In the genomic region with DNA sequence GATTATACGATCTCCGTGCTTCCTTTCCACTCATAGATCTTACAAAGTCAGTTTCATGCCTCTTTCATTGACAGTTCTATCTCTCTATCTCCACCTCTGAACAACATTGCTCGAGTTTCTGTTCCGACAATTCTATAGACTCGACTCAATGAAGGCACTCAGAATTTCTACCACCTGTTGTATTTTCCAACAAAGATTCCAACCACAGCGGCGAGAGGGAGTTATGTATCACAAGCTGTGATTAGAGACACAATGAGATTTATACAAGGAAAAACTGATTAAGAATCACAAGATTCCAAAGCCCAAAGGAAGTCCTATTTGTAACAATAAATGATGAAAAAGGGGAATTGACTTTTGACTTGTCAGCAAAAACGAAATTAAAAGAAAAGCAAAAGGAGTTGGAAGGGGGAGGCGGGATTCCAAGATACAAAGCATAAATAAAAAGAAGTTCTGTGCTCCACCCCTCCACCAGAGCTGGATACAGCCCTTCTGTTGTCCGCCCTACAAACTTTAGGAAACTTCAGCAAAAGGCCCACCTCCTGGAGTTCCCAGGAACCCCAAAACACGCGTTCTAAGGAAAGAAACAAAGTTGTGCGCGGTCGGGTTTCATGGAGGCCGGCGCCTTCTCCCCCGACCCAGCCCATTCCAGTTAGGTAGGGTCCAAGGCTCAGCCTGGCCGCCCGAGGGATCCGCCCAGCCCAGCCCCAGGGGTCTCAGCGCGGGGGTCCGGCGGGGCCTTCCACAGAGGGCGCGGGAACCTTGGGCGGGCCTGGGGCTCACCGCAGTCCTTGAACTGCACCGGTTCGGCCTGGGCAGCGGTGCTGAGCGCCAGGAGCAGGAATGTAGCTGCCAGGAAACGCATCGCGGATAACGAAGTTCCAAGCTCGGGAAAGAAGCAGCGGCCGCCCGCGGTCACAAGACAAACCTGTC, we compare ENCODE assay signal across 8 cellular contexts. TPM values are rescaled to one million over a fixed set of nuclear protein-coding genes. Genes with fewer than 3 reads are reported as not detected.
DNase-seq lines count a peak whose midpoint lies in the region; ATAC-seq, FAIRE-seq and TF ChIP-seq lines count a peak whose summit lies in the region.

A gene (minus strand): TSS at position 893 of the 930 bp plus-strand sequence. CDS start 31 bp downstream, at position 862.

- peaks cover 1% of the 10 kb centered on the region for H3K36me3 Mint-ChIP-seq in IgD-negative memory B cell

- no peak for TF ChIP-seq POLR2A in K562 (conservative IDR thresholded peaks at IDR 0.05)

- H3K27me3 ChIP-seq in BLaER1 (peaks cover 7% of the 10 kb centered on the region; the same call in 1 of the 2 replicates), K562 (ENCODE audit: control insufficient read depth in 2 of 2, insufficient read depth in 2 of 2, low read length in 2 of 2) (no peaks in the 10 kb centered on the region), stomach smooth muscle (ENCODE audit: control insufficient read depth in 1 of 2, insufficient read depth in 2 of 2, low read length in 2 of 2) (no peaks in the 10 kb centered on the region)

- no peak for TF ChIP-seq EP300 in K562 (IDR thresholded peaks at IDR 0.05; ENCODE audit: low read length)

- H3K4me1 ChIP-seq in BLaER1 (peaks cover 43% of the 10 kb centered on the region), K562 (replicated peaks in 1 of 2; ENCODE audit: control insufficient read depth in 2 of 2, insufficient read depth in 2 of 2, low read length in 2 of 2) (peaks cover 10 to 14% of the 10 kb centered on the region in 2 experiments; a peak in 4 of 5 replicates), stomach smooth muscle (ENCODE audit: control insufficient read depth, insufficient read depth, low read length) (peaks cover 10% of the 10 kb centered on the region)

- H3K36me3 ChIP-seq in BLaER1 (peaks cover 34% of the 10 kb centered on the region), K562 (ENCODE audit: control insufficient read depth, insufficient read depth, low read length) (peaks cover 8% of the 10 kb centered on the region; the same call in 1 of the 3 replicates), stomach smooth muscle (ENCODE audit: control insufficient read depth in 2 of 2, insufficient read depth in 2 of 2, low read length in 2 of 2) (peaks cover 0 to 8% of the 10 kb centered on the region in 2 donors)

- in situ Hi-C loops in K562 (cut with MboI): no loop called here

- TF ChIP-seq RAD21 in K562 (CRISPR knock-in tag; conservative IDR thresholded peaks at IDR 0.05 in 1 of 2, IDR thresholded peaks at IDR 0.05 in 1 of 2): no peak

- H4K20me1 ChIP-seq in BLaER1 (peaks cover 37% of the 10 kb centered on the region), K562 (replicated peaks; ENCODE audit: control insufficient read depth, insufficient read depth, low read length) (no peaks in the 10 kb centered on the region)

- H3K9me1 ChIP-seq in K562 (ENCODE audit: control insufficient read depth, insufficient read depth, low read length): no peaks in the 10 kb centered on the region

- no peaks in the 10 kb centered on the region for H3K9me3 Mint-ChIP-seq in IgD-negative memory B cell

- peak within 1 kb of the TSS; percentile 92 for H3K4me2 ChIP-seq in BLaER1
- peak within 1 kb of the TSS; percentile 89 for H3K4me2 ChIP-seq in K562 (ENCODE audit: insufficient read depth, low read length)

- H2AFZ ChIP-seq in K562 (ENCODE audit: low read depth, low read length): peak within 1 kb of the TSS; percentile 98

- H3K4me1 Mint-ChIP-seq in IgD-negative memory B cell: peaks cover 9 to 21% (median 13%) of the 10 kb centered on the region in 3 donors

- H3K9me3 ChIP-seq in BLaER1: no peaks in the 10 kb centered on the region
- no peaks in the 10 kb centered on the region for H3K9me3 ChIP-seq in K562 (replicated peaks; ENCODE audit: control insufficient read depth, insufficient read depth, low read depth, low read length)
- H3K9me3 ChIP-seq in stomach smooth muscle (ENCODE audit: control insufficient read depth in 2 of 2, low read length in 2 of 2): no peaks in the 10 kb centered on the region

- CTCF ChIA-PET in K562 (lab: Yijun Ruan, JAX; ENCODE audit: low intra/inter-chr PET ratio): interaction anchor here (0.6 to 1.2 kb wide), 2 partner anchors 130 to 175 kb away, joined by 3 read pairs; no protein-coding TSS in a partner anchor

- peak within 1 kb of the TSS in 2 of 3 donors; percentile 39 to 86 for H3K27ac Mint-ChIP-seq in IgD-negative memory B cell

- peak within 1 kb of the TSS in 1 of 4 donors; percentile 90 for H3K4me3 Mint-ChIP-seq in IgD-negative memory B cell

- H3K27ac ChIP-seq in BLaER1 (peak within 1 kb of the TSS; percentile 89), K562 (ENCODE audit: extremely low read depth, low read depth, low read length) (peak within 1 kb of the TSS; percentile 88), stomach smooth muscle (ENCODE audit: low read length) (peak within 1 kb of the TSS; percentile 85)

- ATAC-seq in GM19467 (IDR thresholded peaks at IDR 0.05; ENCODE audit: unreplicated experiment) (peak; percentile 7), K562 (peak; percentile 17)

- no peaks in the 10 kb centered on the region for H3K27me3 Mint-ChIP-seq in IgD-negative memory B cell

- TF ChIP-seq CTCF in K562 (IDR thresholded peaks at IDR 0.05 in 2 of 3, conservative IDR thresholded peaks at IDR 0.05 in 1 of 3; ENCODE audit: insufficient read depth in 2 of 3, low read depth in 1 of 3, low read length in 3 of 3): no peak

- H3K9ac ChIP-seq in BLaER1 (peak within 1 kb of the TSS; percentile 93), K562 (ENCODE audit: insufficient read depth in 1 of 2, low read depth in 2 of 2, low read length in 2 of 2) (peak within 1 kb of the TSS; percentile 85 to 97), stomach smooth muscle (ENCODE audit: low read length in 2 of 2) (peak within 1 kb of the TSS; percentile 97 to 98)

- peaks cover 8% of the 10 kb centered on the region for H3K79me2 ChIP-seq in K562 (ENCODE audit: control insufficient read depth, insufficient read depth, low read length)

- intact Hi-C loops in K562 (cut with micrococcal nuclease): loop anchor here (5.0 kb wide), 2 partner anchors 35 to 130 kb away; no protein-coding TSS in a partner anchor

- WGBS in K562 (ENCODE audit: insufficient coverage, low coverage, missing lambda C conversion rate): 3% methylated on average over 27 of the region's 42 CpGs

- peak within 1 kb of the TSS; percentile 89 for H3K4me3 ChIP-seq in BLaER1
- peak within 1 kb of the TSS; percentile 89 for H3K4me3 ChIP-seq in K562
- peak within 1 kb of the TSS; percentile 95 for H3K4me3 ChIP-seq in stomach smooth muscle (ENCODE audit: low read length in 2 of 2)

- DNase-seq in K562 (ENCODE audit: extremely low read depth in 1 of 4, low spot score in 3 of 4): peak in 1 of 4 experiments; percentile 13
- peak; percentile 18 for DNase-seq in kidney tubule cell (ENCODE audit: low spot score)
- no peak for DNase-seq in NCI-H2081 treated with DMSO at 0.1 percent for 48 hours (lab: John Stamatoyannopoulos, UW)
- DNase-seq in NCI-H1436 treated with DMSO at 0.1 percent for 48 hours (lab: John Stamatoyannopoulos, UW): no peak

- BruUV-seq in K562 (replicated peaks; lab: Mats Ljungman, UMichigan): TSS peak; percentile 68

- FAIRE-seq in K562 (lab: Jason Lieb, UNC): no peak

- POLR2A ChIA-PET in K562 (lab: Yijun Ruan, JAX): interaction anchor here (0.6 to 1.7 kb wide), 4 partner anchors 10 to 27 kb away, joined by 3 to 5 read pairs (median 4); no protein-coding TSS in a partner anchor

TF ChIP-seq in K562, 482 proteins besides CTCF, POLR2A, EP300 and RAD21 (continues in another document):
- TF ChIP-seq, protein P1, sequence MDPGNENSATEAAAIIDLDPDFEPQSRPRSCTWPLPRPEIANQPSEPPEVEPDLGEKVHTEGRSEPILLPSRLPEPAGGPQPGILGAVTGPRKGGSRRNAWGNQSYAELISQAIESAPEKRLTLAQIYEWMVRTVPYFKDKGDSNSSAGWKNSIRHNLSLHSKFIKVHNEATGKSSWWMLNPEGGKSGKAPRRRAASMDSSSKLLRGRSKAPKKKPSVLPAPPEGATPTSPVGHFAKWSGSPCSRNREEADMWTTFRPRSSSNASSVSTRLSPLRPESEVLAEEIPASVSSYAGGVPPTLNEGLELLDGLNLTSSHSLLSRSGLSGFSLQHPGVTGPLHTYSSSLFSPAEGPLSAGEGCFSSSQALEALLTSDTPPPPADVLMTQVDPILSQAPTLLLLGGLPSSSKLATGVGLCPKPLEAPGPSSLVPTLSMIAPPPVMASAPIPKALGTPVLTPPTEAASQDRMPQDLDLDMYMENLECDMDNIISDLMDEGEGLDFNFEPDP (CRISPR knock-in tag; IDR thresholded peaks at IDR 0.05): no peak
- TF ChIP-seq, protein P2, sequence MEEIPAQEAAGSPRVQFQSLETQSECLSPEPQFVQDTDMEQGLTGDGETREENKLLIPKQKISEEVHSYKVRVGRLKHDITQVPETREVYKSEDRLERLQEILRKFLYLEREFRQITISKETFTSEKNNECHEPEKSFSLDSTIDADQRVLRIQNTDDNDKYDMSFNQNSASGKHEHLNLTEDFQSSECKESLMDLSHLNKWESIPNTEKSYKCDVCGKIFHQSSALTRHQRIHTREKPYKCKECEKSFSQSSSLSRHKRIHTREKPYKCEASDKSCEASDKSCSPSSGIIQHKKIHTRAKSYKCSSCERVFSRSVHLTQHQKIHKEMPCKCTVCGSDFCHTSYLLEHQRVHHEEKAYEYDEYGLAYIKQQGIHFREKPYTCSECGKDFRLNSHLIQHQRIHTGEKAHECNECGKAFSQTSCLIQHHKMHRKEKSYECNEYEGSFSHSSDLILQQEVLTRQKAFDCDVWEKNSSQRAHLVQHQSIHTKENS (CRISPR knock-in tag; IDR thresholded peaks at IDR 0.05): no peak
- peak; percentile 93 for TF ChIP-seq C11orf30 (IDR thresholded peaks at IDR 0.05; ENCODE audit: low read depth)
- peak; percentile 41; the same call in 1 of the 2 replicates for TF ChIP-seq CXXC5 (CRISPR knock-in tag; IDR thresholded peaks at IDR 0.05)

RNA-seq across cellular contexts. Expression of the gene that starts here (rescaled TPM):
- 148 TPM for polyA plus RNA-seq in IgD-negative memory B cell
- 12.4 and 26.6 TPM in 2 replicates for total RNA-seq in K562 (2011; cell fraction: chromatin; rRNA removed; ENCODE audit: low replicate concordance)
- 26.7 and 37.7 TPM in 2 replicates for total RNA-seq in K562 (2011; cell fraction: nucleolus; rRNA removed)
- 28.3 and 30.4 TPM in 2 replicates for total RNA-seq in K562 (2011; cell fraction: nucleoplasm; rRNA removed)
- total RNA-seq in K562 (2014; rRNA removed): 29.1 and 32.6 TPM in 2 replicates
- 15.6 and 17.9 TPM in 2 replicates for total RNA-seq in K562 (2014; rRNA removed; fragmentation: Illumina TruSeq; extraction: Trizol)
- 66.4 and 74.1 TPM in 2 replicates for total RNA-seq in K562 (2015; rRNA removed; fragmentation: Illumina TruSeq; extraction: Trizol)
- 18.6 and 19.5 TPM in 2 replicates for total RNA-seq in K562 (2021)
- polyA plus RNA-seq in K562 (2011; rRNA removed): 16.6 and 30.6 TPM in 2 replicates
- polyA plus RNA-seq in K562 (2011; cell fraction: cytosol; rRNA removed): 50.1 and 53.2 TPM in 2 replicates
- 17.6 and 25.7 TPM in 2 replicates for polyA plus RNA-seq in K562 (2011; cell fraction: nucleus; rRNA removed)
- polyA plus RNA-seq in K562 (2012): 97.1 and 166 TPM in 2 replicates
- polyA plus RNA-seq in K562 (2014; fragmentation: Illumina TruSeq; extraction: Trizol): 30.8 and 35.9 TPM in 2 replicates
- polyA plus RNA-seq in K562 (2014; fragmentation: Nextera tagmentation; extraction: Ambion mirVana): 10 to 100 TPM; 40.7 to 62.5 TPM
- 33.2 and 34.5 TPM in 2 replicates for polyA plus RNA-seq in K562 (2014; rRNA removed)
- polyA minus RNA-seq in K562 (2011; rRNA and poly(A)+ RNA removed): 12.8 and 15.5 TPM in 2 replicates
- 17.5 and 18.4 TPM in 2 replicates for polyA minus RNA-seq in K562 (2011; cell fraction: cytosol; rRNA and poly(A)+ RNA removed)
- 2.6 and 8.2 TPM in 2 replicates for polyA minus RNA-seq in K562 (2011; cell fraction: nucleus; rRNA and poly(A)+ RNA removed)
